ENCODE assay signal across 1 cellular context in genomic region chr10:77637986-77638765, GRCh38.
TF ChIP-seq lines count a peak whose summit lies in the region.

No MANE protein-coding gene starts in this region.

TF ChIP-seq in A549, 52 proteins besides CTCF, POLR2A, EP300 and RAD21:
- TF ChIP-seq REST (IDR thresholded peaks at IDR 0.05) (peak; percentile 61; the same call in 1 of the 2 replicates), SMC3 (IDR thresholded peaks at IDR 0.05) (0 out of 3 replicates have a peak, but pooled peaks have one; percentile 18), NPAS2 (CRISPR knock-in tag; IDR thresholded peaks at IDR 0.05; ENCODE audit: borderline replicate concordance) (no peak)
